In genomic region chr13:109652536-109652935, GRCh38 we compare ENCODE assay signal across 18 cellular contexts.
A peak's percentile ranks its signal among the peaks of the same experiment; 100 is the strongest.
DNase-seq lines count a peak whose midpoint lies in the region; ATAC-seq and TF ChIP-seq lines count a peak whose summit lies in the region.
"Had no signal": no experiment of that assay in that cellular context is flagged by ENCODE, and none has a peak within 500 bp of the region (broad histone marks: within the 10 kb centered on the region; RNA-seq: fewer than 3 reads in every experiment).

No MANE protein-coding gene starts in this region.

- no peak for TF ChIP-seq POLR2A in spleen (IDR thresholded peaks at IDR 0.05)

- TF ChIP-seq CTCF in HL-60 (IDR thresholded peaks at IDR 0.05; ENCODE audit: insufficient read depth, low read length) (no peak), mammary epithelial cell (conservative IDR thresholded peaks at IDR 0.05 in 1 of 2, IDR thresholded peaks at IDR 0.05 in 1 of 2; ENCODE audit: extremely low read depth in 1 of 2, insufficient read depth in 1 of 2, low read depth in 1 of 2, low read length in 2 of 2) (no peak), spleen (IDR thresholded peaks at IDR 0.05 in 8 of 11, conservative IDR thresholded peaks at IDR 0.05 in 3 of 11) (no peak)

- peaks cover 12% of the 10 kb centered on the region for H3K27me3 Mint-ChIP-seq in activated CD4-positive, alpha-beta T cell treated with anti-CD3 and anti-CD28 coated beads for 36 hours

- POLR2A ChIA-PET in activated CD4-positive, alpha-beta T cell treated with anti-CD3 and anti-CD28 coated beads for 36 hours (lab: Charles Lee), result no interaction called here

- H3K9ac ChIP-seq in mammary epithelial cell (ENCODE audit: insufficient read depth, low read length), result no peak overlapping the region

- WGBS in mammary epithelial cell (ENCODE audit: low coverage, missing lambda C conversion rate), result 79% methylated on average over 3 of the region's 3 CpGs
- 42 to 53% (median 46%) methylated on average over 3 of the region's 3 CpGs for WGBS in spleen, 5 donors

- no TSS peak for BruUV-seq in mammary epithelial cell (replicated peaks; lab: Mats Ljungman, UMichigan)

- CTCF ChIA-PET in mammary epithelial cell (lab: Charles Lee; ENCODE audit: low non-redundant PET), result no interaction called here
- CTCF ChIA-PET in activated CD4-positive, alpha-beta T cell treated with anti-CD3 and anti-CD28 coated beads for 36 hours (lab: Charles Lee), result no interaction called here

- no peaks in the 10 kb centered on the region for H3K36me3 ChIP-seq in mammary epithelial cell (ENCODE audit: insufficient read depth, low read length)
- H3K36me3 ChIP-seq in spleen, result no peaks in the 10 kb centered on the region
- H3K36me3 ChIP-seq: vagina had no signal

- no peaks in the 10 kb centered on the region for H4K20me1 ChIP-seq in mammary epithelial cell (ENCODE audit: insufficient read depth, low read length)

- H3K9me3 ChIP-seq in mammary epithelial cell (replicated peaks; ENCODE audit: insufficient read depth, low read length), result no peaks in the 10 kb centered on the region
- H3K9me3 ChIP-seq in spleen, result no peaks in the 10 kb centered on the region
- H3K9me3 ChIP-seq: vagina had no signal

- H3K4me3 ChIP-seq in HL-60 (replicated peaks; ENCODE audit: insufficient read depth, low read length) (no peak overlapping the region), mammary epithelial cell (replicated peaks in 1 of 3; ENCODE audit: insufficient read depth in 1 of 3, low read depth in 2 of 3, low read length in 3 of 3) (no peak overlapping the region), spleen (peak overlapping the region in 1 of 8 donors; percentile 32)
- H3K4me3 ChIP-seq: vagina had no signal

- H3K36me3 Mint-ChIP-seq in activated CD4-positive, alpha-beta T cell treated with anti-CD3 and anti-CD28 coated beads for 36 hours (ENCODE audit: low read depth), result no peaks in the 10 kb centered on the region

- no peak overlapping the region for H3K4me3 Mint-ChIP-seq in activated CD4-positive, alpha-beta T cell treated with anti-CD3 and anti-CD28 coated beads for 36 hours

- no peak overlapping the region for H3K4me2 ChIP-seq in mammary epithelial cell (ENCODE audit: insufficient read depth, low read depth, low read length)

- dilution Hi-C loops in mammary epithelial cell (cut with HindIII; ENCODE audit: low sequenced_read_pairs), result no loop called here

- H3K4me1 Mint-ChIP-seq in activated CD4-positive, alpha-beta T cell treated with anti-CD3 and anti-CD28 coated beads for 36 hours, result peaks cover 4% of the 10 kb centered on the region

- H3K9me3 Mint-ChIP-seq in activated CD4-positive, alpha-beta T cell treated with anti-CD3 and anti-CD28 coated beads for 36 hours (ENCODE audit: low read depth), result no peaks in the 10 kb centered on the region

- DNase-seq in HL-60 (ENCODE audit: low read depth in 1 of 2, low spot score in 1 of 2) (no peak), mammary epithelial cell (peak; percentile 32), kidney tubule cell (ENCODE audit: low spot score) (peak; percentile 22), spleen (no peak), GM19238 (ENCODE audit: insufficient read length, low spot score) (no peak), NCI-H2196 treated with DMSO at 0.1 percent for 48 hours (lab: John Stamatoyannopoulos, UW; ENCODE audit: unreplicated experiment) (no peak)
- DNase-seq in activated CD4-positive, alpha-beta T cell treated with anti-CD3 and anti-CD28 coated beads for 36 hours, result no peak
- DNase-seq: activated CD4-positive, alpha-beta T cell treated with anti-CD3 and anti-CD28 coated beads for 48 hours; activated CD8-positive, alpha-beta memory T cell treated with anti-CD3 and anti-CD28 coated beads, Interleukin-2, amount 50 U/mL, for 4 hours; activated effector memory CD4-positive, alpha-beta T cell treated with Interleukin-2 at 50 U/mL for 16 hours; H7; Kasumi-1; NCI-H1417; NCI-H2171; NCI-H774; PC-3; stimulated activated CD4-positive, alpha-beta T cell treated with anti-CD3 and anti-CD28 coated beads, Interleukin-4, amount 100 ng/mL, for 1 hour had no signal

- intact Hi-C loops in mammary epithelial cell (cut with micrococcal nuclease), result no loop called here
- intact Hi-C loops in spleen (cut with DNase I; ENCODE audit: low total_unique reads), result no loop called here
- intact Hi-C loops in activated CD4-positive, alpha-beta T cell treated with anti-CD3 and anti-CD28 coated beads for 36 hours (cut with DNase I, micrococcal nuclease), result no loop called here

- no peak overlapping the region for H2AFZ ChIP-seq in mammary epithelial cell (ENCODE audit: low read depth, low read length)

- in situ Hi-C loops in mammary epithelial cell (cut with MboI; ENCODE audit: low sequenced_read_pairs in 2 of 2), result no loop called here

- peak overlapping the region; percentile 75 for H3K27ac ChIP-seq in HL-60 (replicated peaks)
- H3K27ac ChIP-seq in mammary epithelial cell (ENCODE audit: insufficient read depth, low read depth, low read length), result no peak overlapping the region
- H3K27ac ChIP-seq in spleen, result peak overlapping the region in 7 of 8 donors; percentile 39 to 92 (median 80)
- H3K27ac ChIP-seq: vagina had no signal

- H3K4me1 ChIP-seq in mammary epithelial cell (ENCODE audit: insufficient read depth, low read length) (no peaks in the 10 kb centered on the region), spleen (peaks cover 0 to 44% (median 7%) of the 10 kb centered on the region in 6 donors)

- H3K27ac Mint-ChIP-seq in activated CD4-positive, alpha-beta T cell treated with anti-CD3 and anti-CD28 coated beads for 36 hours, result no peak overlapping the region

- H3K27me3 ChIP-seq in HL-60 (ENCODE audit: insufficient read depth, poor library complexity, severe bottlenecking) (no peaks in the 10 kb centered on the region), mammary epithelial cell (ENCODE audit: insufficient read depth, low read length) (no peaks in the 10 kb centered on the region), spleen (replicated peaks in 1 of 7) (peaks cover 0 to 26% (median 0%) of the 10 kb centered on the region in 7 donors)
- H3K27me3 ChIP-seq: vagina had no signal

- no peak for ATAC-seq in activated CD4-positive, alpha-beta T cell treated with anti-CD3 and anti-CD28 coated beads for 36 hours
- ATAC-seq: PC-3 had no signal

- no peaks in the 10 kb centered on the region for H3K79me2 ChIP-seq in mammary epithelial cell (ENCODE audit: insufficient read depth, low read length)

Comparison
In these comparisons a context has a peak if more than half of its experiments do, and no peak if none do; other contexts are left out.
1. DNase-seq: peak in mammary epithelial cell (single experiment) and kidney tubule cell (single experiment); none in HL-60 (0 of 2), spleen (single experiment), GM19238 (single experiment), activated CD4-positive, alpha-beta T cell treated with anti-CD3 and anti-CD28 coated beads for 36 hours (single experiment) and NCI-H2196 treated with DMSO at 0.1 percent for 48 hours (single experiment).